Comparison of ENCODE assay signal across 31 cellular contexts in the genomic region with DNA sequence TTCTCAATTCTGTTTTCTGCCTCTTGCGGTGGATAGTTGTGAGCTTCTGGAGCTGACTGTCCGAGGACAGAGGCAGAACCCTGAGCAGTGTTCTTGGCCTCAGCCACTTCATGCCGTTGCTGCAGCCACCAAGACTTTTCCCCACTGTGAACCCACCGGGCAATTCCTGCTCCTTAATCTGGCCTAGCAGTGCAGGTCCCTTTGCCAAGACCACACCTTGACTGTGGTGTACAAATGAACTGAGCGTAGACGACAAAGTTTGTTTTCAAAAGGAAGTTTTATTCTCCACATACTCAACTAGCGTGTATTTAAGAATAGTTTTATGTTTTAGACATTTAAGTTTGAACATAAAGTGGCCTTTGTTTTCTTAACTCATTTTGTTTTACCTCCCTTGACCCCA. TPM values are rescaled to one million over a fixed set of nuclear protein-coding genes. Genes with fewer than 3 reads are reported as not detected.
DNase-seq lines count a peak whose midpoint lies in the region; ATAC-seq, FAIRE-seq and TF ChIP-seq lines count a peak whose summit lies in the region.
"Had no signal": no experiment of that assay in that cellular context is flagged by ENCODE, and none has a peak within 500 bp of the region (broad histone marks: within the 10 kb centered on the region; RNA-seq: fewer than 3 reads in every experiment).

No MANE protein-coding gene starts in this region.

- H3K27ac ChIP-seq in mucosa of rectum (ENCODE audit: low read depth in 2 of 2, low read length in 2 of 2) (peak overlapping the region; percentile 26), pancreas (no peak overlapping the region)
- H3K27ac ChIP-seq: BLaER1 had no signal

- no peaks in the 10 kb centered on the region for H3K9me3 ChIP-seq in mucosa of rectum (ENCODE audit: control insufficient read depth in 2 of 2, low read length in 2 of 2)
- H3K9me3 ChIP-seq in pancreas: no peaks in the 10 kb centered on the region
- H3K9me3 ChIP-seq: BE2C, BLaER1 had no signal

- 77 to 80% methylated on average over 7 of the region's 7 CpGs for WGBS in pancreas, 2 donors

- TF ChIP-seq CTCF in bronchial epithelial cell (IDR thresholded peaks at IDR 0.05; ENCODE audit: insufficient read depth, low read length, severe bottlenecking) (no peak), pancreas (IDR thresholded peaks at IDR 0.05) (no peak)

- peak; percentile 13 for FAIRE-seq in bronchial epithelial cell (lab: Jason Lieb, UNC)
- no peak for FAIRE-seq in pancreas (lab: Jason Lieb, UNC)
- FAIRE-seq: A204.1, GM12878, GM12892, GM18507 had no signal

- no peak overlapping the region for H3K9ac ChIP-seq in mucosa of rectum (ENCODE audit: low read depth in 1 of 2, low read length in 2 of 2)
- H3K9ac ChIP-seq: BLaER1 had no signal

- no peak for DNase-seq in bronchial epithelial cell (ENCODE audit: low read depth)
- DNase-seq in left colon: peak in 1 of 2 donors; percentile 22
- no peak for DNase-seq in NCI-H2081 (lab: John Stamatoyannopoulos, UW)
- no peak for DNase-seq in pancreas
- DNase-seq: 8988T; ACHN; BE2C; C1 segment of cervical spinal cord; CD4-positive, alpha-beta memory T cell; CD4-positive, CD25-positive, alpha-beta regulatory T cell; CD8-positive, alpha-beta memory T cell; COR-L47; DMS 273 treated with DMSO at 0.1 percent for 48 hours; DMS153; DMS53; DMS79; DND-41; EL; GDM1 had no signal

- intact Hi-C loops in left colon (cut with DNase I, micrococcal nuclease) (no loop called here), pancreas (cut with DNase I) (no loop called here)

- H3K36me3 ChIP-seq in bronchial epithelial cell (ENCODE audit: control insufficient read depth, insufficient read depth, low read length): no peaks in the 10 kb centered on the region
- H3K36me3 ChIP-seq in mucosa of rectum (ENCODE audit: control insufficient read depth in 2 of 2, insufficient read depth in 2 of 2, low read length in 2 of 2): no peaks in the 10 kb centered on the region
- no peaks in the 10 kb centered on the region for H3K36me3 ChIP-seq in pancreas
- H3K36me3 ChIP-seq: BE2C, BLaER1 had no signal

- peaks cover under 1% of the 10 kb centered on the region for H3K27me3 ChIP-seq in bronchial epithelial cell (ENCODE audit: control insufficient read depth, insufficient read depth, low read length)
- no peaks in the 10 kb centered on the region for H3K27me3 ChIP-seq in mucosa of rectum (ENCODE audit: control insufficient read depth in 2 of 2, insufficient read depth in 2 of 2, low read length in 2 of 2)
- no peaks in the 10 kb centered on the region for H3K27me3 ChIP-seq in pancreas
- H3K27me3 ChIP-seq: BLaER1 had no signal

- H3K4me1 ChIP-seq in mucosa of rectum (ENCODE audit: control insufficient read depth in 2 of 2, insufficient read depth in 2 of 2, low read length in 2 of 2): peaks cover 11 to 27% of the 10 kb centered on the region in 2 donors
- no peaks in the 10 kb centered on the region for H3K4me1 ChIP-seq in pancreas
- H3K4me1 ChIP-seq: BE2C, BLaER1 had no signal

- H3K4me3 ChIP-seq in bronchial epithelial cell (ENCODE audit: low read depth, low read length) (no peak overlapping the region), mucosa of rectum (ENCODE audit: low read length in 2 of 2) (no peak overlapping the region), pancreas (no peak overlapping the region)
- H3K4me3 ChIP-seq: BLaER1, GM12878 had no signal

- ATAC-seq in left colon (peak; percentile 53), GM19328 (IDR thresholded peaks at IDR 0.05; ENCODE audit: unreplicated experiment) (no peak), HG02981 (IDR thresholded peaks at IDR 0.05; ENCODE audit: unreplicated experiment) (no peak), pancreas (no peak)
- ATAC-seq: GM12878 had no signal

RNA-seq across cellular contexts. Expression of a gene that starts 29.4 kb away (rescaled TPM):
- total RNA-seq in bronchial epithelial cell (15.4 and 17.4 TPM in 2 replicates), left colon (10 to 100 TPM; 28.8 to 35.7 TPM), pancreas (10 to 100 TPM; 18.8 to 29.1 (median 23.8) TPM)
- polyA plus RNA-seq in pancreas: 100 to 1,000 TPM in 1 of 2 donors, 10 to 100 TPM in 1; 88.7 to 128 TPM

RNA-seq across cellular contexts. Expression of a gene that starts 58.1 kb away (rescaled TPM):
- under 0.01 TPM in 1 of 2 replicates, not detected in the other for total RNA-seq in bronchial epithelial cell
- total RNA-seq in left colon: 10 to 100 TPM in 1 of 2 donors, 1 to 10 TPM in 1; 3.4 to 11.7 TPM
- total RNA-seq in pancreas: 1 to 10 TPM in 3 of 6 donors, under 1 TPM in 3; 0.28 to 2.3 (median 1.2) TPM
- polyA plus RNA-seq in pancreas: 1 to 10 TPM; 1.0 to 6.2 TPM
- total RNA-seq: A673; CD4-positive, alpha-beta memory T cell; CD4-positive, CD25-positive, alpha-beta regulatory T cell; CD8-positive, alpha-beta memory T cell; G401; GM12878 had no signal
- polyA plus RNA-seq: AG04450; CD14-positive monocyte; CD4-positive, CD25-positive, alpha-beta regulatory T cell; CD8-positive, alpha-beta memory T cell; GM12878 had no signal

Comparison
In these comparisons a context has a peak if more than half of its experiments do, and no peak if none do; other contexts are left out.
1. H3K27ac ChIP-seq: peak in mucosa of rectum (2 of 2); none in pancreas (0 of 4).